Comparison of ENCODE assay signal across 8 cellular contexts in genomic region chr17:81870978-81871386, GRCh38. TPM values are rescaled to one million over a fixed set of nuclear protein-coding genes. Genes with fewer than 3 reads are reported as not detected.
DNase-seq lines count a peak whose midpoint lies in the region; ATAC-seq and TF ChIP-seq lines count a peak whose summit lies in the region.

TSS of gene ARHGDIA (minus strand) at chr17:81871337. CDS start at chr17:81869930, 1,407 bp downstream.

- H3K27me3 Mint-ChIP-seq in activated CD4-positive, alpha-beta T cell treated with anti-CD3 and anti-CD28 coated beads, Interleukin-2, amount 10 ng/mL, durations not matched to agents 24 days and 14 days, result no peaks in the 10 kb centered on the region
- H3K27me3 Mint-ChIP-seq in immature natural killer cell (ENCODE audit: low read depth in 3 of 3), result peaks cover 23 to 33% (median 25%) of the 10 kb centered on the region in 3 donors
- H3K27me3 Mint-ChIP-seq in stimulated activated naive B cell treated with anti-CD40 and anti-IgM and Interleukin-4, amounts not matched to agents 10 μg/mL and 1 μg/mL and 100 μg/mL, for 72 hours, result no peaks in the 10 kb centered on the region

- intact Hi-C loops in activated CD4-positive, alpha-beta T cell treated with anti-CD3 and anti-CD28 coated beads, Interleukin-2, amount 10 ng/mL, durations not matched to agents 24 days and 14 days (cut with micrococcal nuclease), result loop anchor here (1.0 to 5.0 kb wide), 4 partner anchors 10 to 359 kb away; partner anchors contain the start of genes ACTG1, ALYREF, ANAPC11 and MAFG

- peaks cover 35% of the 10 kb centered on the region for H3K4me1 Mint-ChIP-seq in activated CD4-positive, alpha-beta T cell treated with anti-CD3 and anti-CD28 coated beads, Interleukin-2, amount 10 ng/mL, durations not matched to agents 24 days and 14 days
- peaks cover 21 to 33% of the 10 kb centered on the region in 2 donors for H3K4me1 Mint-ChIP-seq in immature natural killer cell
- peaks cover 33 to 55% of the 10 kb centered on the region in 2 donors for H3K4me1 Mint-ChIP-seq in stimulated activated naive B cell treated with anti-CD40 and anti-IgM and Interleukin-4, amounts not matched to agents 10 μg/mL and 1 μg/mL and 100 μg/mL, for 72 hours

- DNase-seq in activated CD4-positive, alpha-beta T cell treated with anti-CD3 and anti-CD28 coated beads, Interleukin-2, amount 10 ng/mL, durations not matched to agents 24 days and 14 days, result no peak
- DNase-seq in activated CD4-positive, alpha-beta T cell treated with anti-CD3 and anti-CD28 coated beads for 48 hours, result no peak
- no peak for DNase-seq in astrocyte of the cerebellum (ENCODE audit: low read depth)
- no peak for DNase-seq in immature natural killer cell
- DNase-seq in stimulated activated naive B cell treated with anti-CD40 and anti-IgM and Interleukin-4, amounts not matched to agents 10 μg/mL and 1 μg/mL and 100 μg/mL, for 72 hours, result no peak
- no peak for DNase-seq in NCI-H774 (lab: John Stamatoyannopoulos, UW)
- no peak for DNase-seq in NCI-H524 treated with DMSO at 0.1 percent for 48 hours (lab: John Stamatoyannopoulos, UW)

- peak within 1 kb of the TSS; percentile 92 for H3K4me3 Mint-ChIP-seq in activated CD4-positive, alpha-beta T cell treated with anti-CD3 and anti-CD28 coated beads, Interleukin-2, amount 10 ng/mL, durations not matched to agents 24 days and 14 days
- H3K4me3 Mint-ChIP-seq in immature natural killer cell, result peak within 1 kb of the TSS; percentile 83 to 89 (median 85)
- peak within 1 kb of the TSS; percentile 89 for H3K4me3 Mint-ChIP-seq in stimulated activated naive B cell treated with anti-CD40 and anti-IgM and Interleukin-4, amounts not matched to agents 10 μg/mL and 1 μg/mL and 100 μg/mL, for 72 hours

- H3K4me3 ChIP-seq in astrocyte of the cerebellum (ENCODE audit: low read depth, low read length), result peak within 1 kb of the TSS; percentile 84

- peak within 1 kb of the TSS; percentile 96 for H3K27ac Mint-ChIP-seq in activated CD4-positive, alpha-beta T cell treated with anti-CD3 and anti-CD28 coated beads, Interleukin-2, amount 10 ng/mL, durations not matched to agents 24 days and 14 days
- H3K27ac Mint-ChIP-seq in immature natural killer cell, result peak within 1 kb of the TSS; percentile 88 to 95 (median 91)
- peak within 1 kb of the TSS; percentile 99 for H3K27ac Mint-ChIP-seq in stimulated activated naive B cell treated with anti-CD40 and anti-IgM and Interleukin-4, amounts not matched to agents 10 μg/mL and 1 μg/mL and 100 μg/mL, for 72 hours

- peak; percentile 20 for ATAC-seq in HG03442 (IDR thresholded peaks at IDR 0.05; ENCODE audit: unreplicated experiment)
- peak; percentile 65 to 74 for ATAC-seq in stimulated activated naive B cell treated with anti-CD40 and anti-IgM and Interleukin-4, amounts not matched to agents 10 μg/mL and 1 μg/mL and 100 μg/mL, for 72 hours (replicated peaks)

- in situ Hi-C loops in astrocyte of the cerebellum (cut with HindIII; ENCODE audit: low sequenced_read_pairs), result no loop called here

- H3K9me3 Mint-ChIP-seq in activated CD4-positive, alpha-beta T cell treated with anti-CD3 and anti-CD28 coated beads, Interleukin-2, amount 10 ng/mL, durations not matched to agents 24 days and 14 days, result no peaks in the 10 kb centered on the region
- H3K9me3 Mint-ChIP-seq in immature natural killer cell, result no peaks in the 10 kb centered on the region
- H3K9me3 Mint-ChIP-seq in stimulated activated naive B cell treated with anti-CD40 and anti-IgM and Interleukin-4, amounts not matched to agents 10 μg/mL and 1 μg/mL and 100 μg/mL, for 72 hours, result no peaks in the 10 kb centered on the region

- TF ChIP-seq CTCF in astrocyte of the cerebellum (IDR thresholded peaks at IDR 0.05; ENCODE audit: low read depth, low read length, missing control alignments), result no peak

- peaks cover 30% of the 10 kb centered on the region for H3K36me3 Mint-ChIP-seq in activated CD4-positive, alpha-beta T cell treated with anti-CD3 and anti-CD28 coated beads, Interleukin-2, amount 10 ng/mL, durations not matched to agents 24 days and 14 days (ENCODE audit: low read depth)
- peaks cover 0 to 4% (median 0%) of the 10 kb centered on the region in 3 donors for H3K36me3 Mint-ChIP-seq in immature natural killer cell
- H3K36me3 Mint-ChIP-seq in stimulated activated naive B cell treated with anti-CD40 and anti-IgM and Interleukin-4, amounts not matched to agents 10 μg/mL and 1 μg/mL and 100 μg/mL, for 72 hours, result peaks cover 34 to 38% of the 10 kb centered on the region in 2 donors

RNA-seq across cellular contexts. Expression of gene ARHGDIA, which starts in this region (rescaled TPM):
- total RNA-seq in activated CD4-positive, alpha-beta T cell treated with anti-CD3 and anti-CD28 coated beads, Interleukin-2, amount 10 ng/mL, durations not matched to agents 24 days and 14 days, result 697 and 714 TPM in 2 replicates
- polyA plus RNA-seq in immature natural killer cell, result 100 to 1,000 TPM; 100 to 245 (median 133) TPM
